ENCODE assay signal across 19 cellular contexts in the genomic region with DNA sequence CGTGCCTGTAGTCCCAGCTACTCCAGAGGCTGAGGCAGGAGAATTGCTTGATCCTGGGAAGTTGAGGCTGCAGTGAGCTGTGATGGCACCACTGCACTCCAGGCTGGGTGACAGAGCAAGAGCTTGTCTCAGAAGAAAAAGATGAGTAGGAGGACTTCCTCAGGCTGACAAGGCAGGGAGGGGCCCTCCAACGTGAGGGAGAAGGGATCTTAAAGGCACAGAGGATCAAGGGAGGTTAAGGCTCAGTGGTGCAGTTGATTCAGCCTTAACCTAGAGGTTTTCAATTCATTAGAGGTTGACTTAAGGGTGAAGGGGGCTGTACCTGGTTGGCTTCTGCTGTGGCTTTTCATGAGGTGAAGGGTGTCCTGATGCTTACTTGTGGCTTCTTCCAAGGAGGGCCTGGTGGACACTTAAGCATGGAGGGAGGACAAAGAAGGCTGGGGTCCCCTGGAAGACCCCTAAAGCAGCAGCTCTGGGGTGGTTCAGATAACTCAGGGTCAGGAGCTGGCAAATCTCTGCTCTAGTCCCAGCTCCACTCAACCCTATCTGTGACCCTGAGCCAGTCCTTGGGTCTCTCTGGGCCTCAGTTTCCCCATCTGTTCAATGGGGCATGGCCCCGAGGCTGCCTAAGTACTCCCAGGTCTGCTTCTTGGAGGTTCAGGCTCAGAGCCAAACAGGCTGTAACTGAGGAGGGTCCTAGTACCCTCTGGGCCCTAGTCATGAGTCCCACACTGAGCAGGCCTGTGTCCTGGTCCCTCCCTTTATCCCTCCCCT. TPM values are rescaled to one million over a fixed set of nuclear protein-coding genes. Genes with fewer than 3 reads are reported as not detected.
DNase-seq lines count a peak whose midpoint lies in the region; TF ChIP-seq lines count a peak whose summit lies in the region.
"Had no signal": no experiment of that assay in that cellular context is flagged by ENCODE, and none has a peak within 500 bp of the region (broad histone marks: within the 10 kb centered on the region; RNA-seq: fewer than 3 reads in every experiment).

No MANE protein-coding gene starts in this region.

- no peaks in the 10 kb centered on the region for H3K36me3 ChIP-seq in endodermal cell (ENCODE audit: control insufficient read depth, insufficient read depth, low read length)
- H3K36me3 ChIP-seq: thoracic aorta had no signal

- H3K27me3 Mint-ChIP-seq in endodermal cell (ENCODE audit: insufficient read depth) = peaks cover 16% of the 10 kb centered on the region

- no peak overlapping the region for H3K4me3 Mint-ChIP-seq in endodermal cell
- H3K4me3 Mint-ChIP-seq: mesothelial cell of epicardium had no signal

- H3K27ac ChIP-seq in angular gyrus (ENCODE audit: low read depth, low read length) (peak overlapping the region; percentile 11), endodermal cell (ENCODE audit: low read depth, low read length) (no peak overlapping the region)
- H3K27ac ChIP-seq: A549, SK-N-MC, thoracic aorta had no signal

- no peak overlapping the region for H3K27ac Mint-ChIP-seq in endodermal cell
- H3K27ac Mint-ChIP-seq: mesothelial cell of epicardium had no signal

- TF ChIP-seq CTCF in endodermal cell (conservative IDR thresholded peaks at IDR 0.05) (no peak), lower leg skin (IDR thresholded peaks at IDR 0.05) (no peak)

- no peaks in the 10 kb centered on the region for H3K9me3 ChIP-seq in endodermal cell (ENCODE audit: control insufficient read depth, low read length)
- H3K9me3 ChIP-seq: A549, thoracic aorta had no signal

- H3K4me3 ChIP-seq in endodermal cell (ENCODE audit: low read length) (no peak overlapping the region), lower leg skin (ENCODE audit: low read depth, poor library complexity, severe bottlenecking) (no peak overlapping the region)
- H3K4me3 ChIP-seq: A549, SK-N-MC, thoracic aorta had no signal

- no peak overlapping the region for H3K9ac ChIP-seq in endodermal cell (ENCODE audit: extremely low read depth, low read length, poor library complexity, severe bottlenecking)

- intact Hi-C loops in lower leg skin (cut with DNase I; ENCODE audit: low total_unique reads) = no loop called here

- H3K4me1 Mint-ChIP-seq in endodermal cell = peaks cover 6% of the 10 kb centered on the region

- no peaks in the 10 kb centered on the region for H3K9me3 Mint-ChIP-seq in endodermal cell
- H3K9me3 Mint-ChIP-seq: mesothelial cell of epicardium had no signal

- TF ChIP-seq POLR2A in lower leg skin (IDR thresholded peaks at IDR 0.05) = no peak

- no peaks in the 10 kb centered on the region for H3K4me1 ChIP-seq in endodermal cell (ENCODE audit: control insufficient read depth, insufficient read depth, low read length)
- H3K4me1 ChIP-seq: A549 had no signal

- 63 to 66% methylated on average over 2 to 3 of the region's 3 CpGs for WGBS in endodermal cell (ENCODE audit: insufficient coverage in 1 of 2, insufficient read length in 1 of 2), 2 experiments
- 35 to 41% methylated on average over 3 of the region's 3 CpGs for WGBS in lower leg skin, 2 donors

- no peaks in the 10 kb centered on the region for H3K36me3 Mint-ChIP-seq in endodermal cell (ENCODE audit: low read depth)
- H3K36me3 Mint-ChIP-seq: mesothelial cell of epicardium had no signal

- DNase-seq in SIG-M5 treated with dmso at 0.1 percent for 504 hours (lab: John Stamatoyannopoulos, UW; ENCODE audit: unreplicated experiment) (peak; percentile 30), SIG-M5 (lab: John Stamatoyannopoulos, UW) (no peak), NAMALWA (ENCODE audit: low spot score) (peak; percentile 23), putamen (ENCODE audit: low spot score) (peak; percentile 71), NCI-H748 (lab: John Stamatoyannopoulos, UW; ENCODE audit: unreplicated experiment) (no peak), endodermal cell (no peak), lower leg skin (ENCODE audit: low spot score in 2 of 2) (no peak)
- DNase-seq: activated CD4-positive, CD25-positive, alpha-beta regulatory T cell treated with anti-CD3 and anti-CD28 coated beads, Interleukin-2, amount 50 U/mL, for 72 hours; NCI-H1417; NCI-H526 treated with DMSO at 0.1 percent for 48 hours; stimulated activated CD4-positive, alpha-beta T cell treated with anti-CD3 and anti-CD28 coated beads, Interleukin-12 subunit alpha, Interleukin-12 subunit beta, amount 100 ng/mL, for 4 hours had no signal

- H3K27me3 ChIP-seq in endodermal cell (ENCODE audit: control insufficient read depth, insufficient read depth, low read length, poor library complexity, severe bottlenecking) = peaks cover 5% of the 10 kb centered on the region

RNA-seq across cellular contexts. Expression of a gene that starts 6.3 kb away (rescaled TPM):
- total RNA-seq in endodermal cell (1 to 10 TPM; 3.3 to 3.7 TPM), lower leg skin (1 to 10 TPM in 2 of 4 donors, under 1 TPM in 2; 0.34 to 3.9 (median 2.2) TPM)
- polyA plus RNA-seq in endodermal cell (2013, experiment 1 of 2) = 2.5 TPM
- 2.1 TPM for polyA plus RNA-seq in endodermal cell (2013, experiment 2 of 2)
- total RNA-seq: HT-29 had no signal

RNA-seq across cellular contexts. Expression of a gene that starts 18.0 kb away (rescaled TPM):
- total RNA-seq in endodermal cell (not detected), lower leg skin (1 to 10 TPM in 1 of 4 donors, under 1 TPM in 3; 0.13 to 1.8 (median 0.42) TPM)
- polyA plus RNA-seq in endodermal cell (2013, experiment 1 of 2) = not detected
- polyA plus RNA-seq in endodermal cell (2013, experiment 2 of 2) = not detected
- total RNA-seq: frontal cortex, osteocyte, thoracic aorta had no signal
- polyA plus RNA-seq: A549 had no signal

RNA-seq across cellular contexts. Expression of a gene that starts 30.0 kb away (rescaled TPM):
- total RNA-seq in endodermal cell (10 to 100 TPM; 11.6 to 13.3 TPM), lower leg skin (10 to 100 TPM; 11.8 to 23.0 (median 17.1) TPM)
- 10.9 TPM for polyA plus RNA-seq in endodermal cell (2013, experiment 1 of 2)
- polyA plus RNA-seq in endodermal cell (2013, experiment 2 of 2) = 8.7 TPM

RNA-seq across cellular contexts. Expression of a gene that starts 39.5 kb away (rescaled TPM):
- total RNA-seq in endodermal cell = not detected
- not detected for polyA plus RNA-seq in endodermal cell (2013, experiment 1 of 2)
- polyA plus RNA-seq in endodermal cell (2013, experiment 2 of 2) = not detected
- total RNA-seq in lower leg skin = 1 to 10 TPM in 3 of 4 donors, under 1 TPM in 1; 0.21 to 2.5 (median 2.1) TPM
- total RNA-seq: frontal cortex, osteocyte, thoracic aorta had no signal
- polyA plus RNA-seq: A549 had no signal

Comparison
In these comparisons a context has a peak if more than half of its experiments do, and no peak if none do; other contexts are left out.
1. DNase-seq: peak in SIG-M5 treated with dmso at 0.1 percent for 504 hours (single experiment), NAMALWA (single experiment) and putamen (single experiment); none in SIG-M5 (single experiment), NCI-H748 (single experiment), endodermal cell (single experiment) and lower leg skin (0 of 2).